ENCODE assay signal across 16 cellular contexts in the genomic region with DNA sequence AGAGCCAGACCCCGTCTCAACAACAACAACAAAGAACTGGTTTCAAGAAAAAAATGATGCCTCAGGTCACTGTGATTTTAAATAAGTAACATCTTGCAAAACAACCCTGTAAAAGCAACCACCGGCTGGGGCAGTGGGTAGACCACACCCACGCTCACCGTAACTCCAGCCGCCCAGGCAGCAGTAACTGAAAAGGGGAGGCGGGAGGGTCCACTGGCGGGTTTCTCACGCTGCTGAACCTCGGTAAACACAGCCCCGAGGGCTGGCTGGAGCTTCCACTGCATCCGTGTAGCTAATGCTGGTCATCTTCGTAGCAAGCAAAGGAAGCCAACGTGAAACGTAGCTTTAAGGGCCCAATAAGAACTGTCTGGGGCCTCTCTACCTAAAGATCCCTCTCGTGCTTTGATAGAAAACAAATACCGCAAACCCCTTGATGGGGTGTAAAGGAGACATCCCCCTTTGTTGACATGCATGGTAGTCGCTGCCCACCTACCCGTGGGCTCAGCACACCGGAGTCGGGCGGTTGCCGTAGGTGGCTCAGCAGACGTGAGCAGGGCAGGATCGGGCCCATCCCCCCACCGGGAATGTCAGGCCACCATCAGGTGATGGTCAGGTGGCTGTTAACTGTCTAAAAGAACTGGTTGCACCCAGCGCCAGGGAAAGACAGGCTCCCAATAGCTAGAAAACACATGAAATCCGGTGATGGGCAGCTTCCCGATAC. TPM values are rescaled to one million over a fixed set of nuclear protein-coding genes. Genes with fewer than 3 reads are reported as not detected.
DNase-seq lines count a peak whose midpoint lies in the region; ATAC-seq, FAIRE-seq and TF ChIP-seq lines count a peak whose summit lies in the region.
"Had no signal": no experiment of that assay in that cellular context is flagged by ENCODE, and none has a peak within 500 bp of the region (broad histone marks: within the 10 kb centered on the region; RNA-seq: fewer than 3 reads in every experiment).

No MANE protein-coding gene starts in this region.

- intact Hi-C loops in Right ventricle myocardium superior (cut with DNase I) = no loop called here
- intact Hi-C loops in heart right ventricle (cut with DNase I) = no loop called here
- intact Hi-C loops in kidney (cut with DNase I) = no loop called here
- intact Hi-C loops in sigmoid colon (cut with DNase I) = no loop called here

- TF ChIP-seq CTCF in heart right ventricle (IDR thresholded peaks at IDR 0.05) (no peak), RWPE1 (conservative IDR thresholded peaks at IDR 0.05; ENCODE audit: low read depth) (no peak), kidney (IDR thresholded peaks at IDR 0.05; ENCODE audit: borderline replicate concordance, extremely low read depth, insufficient read depth) (no peak), sigmoid colon (IDR thresholded peaks at IDR 0.05) (no peak)

- H3K27me3 ChIP-seq in heart right ventricle (no peaks in the 10 kb centered on the region), sigmoid colon (no peaks in the 10 kb centered on the region), H7 (ENCODE audit: control insufficient read depth, insufficient read depth, low read length) (peaks cover 2% of the 10 kb centered on the region)
- H3K27me3 ChIP-seq: MG63 had no signal

- H3K4me1 ChIP-seq in heart right ventricle = peaks cover 0 to 9% (median 6%) of the 10 kb centered on the region in 9 donors
- no peaks in the 10 kb centered on the region for H3K4me1 ChIP-seq in kidney (ENCODE audit: control insufficient read depth in 1 of 2, insufficient read depth in 1 of 2, low read depth in 1 of 2, low read length in 2 of 2)
- H3K4me1 ChIP-seq in sigmoid colon = peaks cover 0 to 16% (median 12%) of the 10 kb centered on the region in 4 donors

- 96 to 97% methylated on average over 28 of the region's 28 CpGs for whole genome bisulfite sequencing in heart right ventricle, 2 donors
- 96 to 97% methylated on average over 28 of the region's 28 CpGs for WGBS in sigmoid colon, 2 donors

- CTCF ChIA-PET in RWPE1 (lab: Yijun Ruan, JAX) = interaction anchor here (0.7 kb wide), 1 partner anchor 180 kb away, joined by 3 read pairs; no protein-coding TSS in a partner anchor

- ATAC-seq in Right ventricle myocardium superior (ENCODE audit: poor library complexity) = no peak
- no peak for ATAC-seq in heart right ventricle
- ATAC-seq in GM19452 (IDR thresholded peaks at IDR 0.05; ENCODE audit: unreplicated experiment) = no peak
- ATAC-seq: GM12878, PC-3 had no signal

- no peak overlapping the region for H3K9ac ChIP-seq in kidney (ENCODE audit: low read length in 2 of 2)
- H3K9ac ChIP-seq: KMS-11 had no signal

- H3K9me3 ChIP-seq in heart right ventricle (peaks cover 0 to 16% (median 6%) of the 10 kb centered on the region in 11 donors), kidney (ENCODE audit: control insufficient read depth in 1 of 2, low read length in 2 of 2) (peaks cover 0 to 6% of the 10 kb centered on the region in 2 donors), sigmoid colon (peaks cover 0 to 3% (median 1%) of the 10 kb centered on the region in 4 donors)

- no peak for FAIRE-seq in kidney (lab: Jason Lieb, UNC)
- FAIRE-seq: GM12878 had no signal

- TF ChIP-seq EP300 in sigmoid colon (IDR thresholded peaks at IDR 0.05) = no peak

- H3K27ac ChIP-seq in heart right ventricle (no peak overlapping the region), RWPE1 (peak overlapping the region; percentile 8; the same call in 1 of the 2 replicates), kidney (ENCODE audit: low read depth in 2 of 2, low read length in 2 of 2) (no peak overlapping the region), sigmoid colon (no peak overlapping the region)
- H3K27ac ChIP-seq: KMS-11 had no signal

- H3K4me3 ChIP-seq in heart right ventricle (no peak overlapping the region), kidney (ENCODE audit: low read length in 2 of 2) (no peak overlapping the region), sigmoid colon (no peak overlapping the region), H7 (ENCODE audit: insufficient read depth, low read depth, low read length) (no peak overlapping the region)
- H3K4me3 ChIP-seq: GM12878, MG63 had no signal

- H3K36me3 ChIP-seq in heart right ventricle = peaks cover 0 to 9% (median 0%) of the 10 kb centered on the region in 9 donors
- H3K36me3 ChIP-seq in kidney (ENCODE audit: control insufficient read depth in 1 of 2, insufficient read depth in 2 of 2, low read length in 2 of 2) = no peaks in the 10 kb centered on the region
- H3K36me3 ChIP-seq in sigmoid colon = peaks cover 0 to 14% (median 0%) of the 10 kb centered on the region in 4 donors
- H3K36me3 ChIP-seq in H7 (replicated peaks; ENCODE audit: control insufficient read depth, insufficient read depth, low read length) = no peaks in the 10 kb centered on the region; the same call in 1 of the 2 replicates

- POLR2A ChIA-PET in RWPE1 (lab: Yijun Ruan, JAX; ENCODE audit: low non-redundant PET) = interaction anchor here (0.6 kb wide), 1 partner anchor 112 kb away, joined by 3 read pairs; no protein-coding TSS in a partner anchor

- no peak for TF ChIP-seq POLR2A in sigmoid colon (IDR thresholded peaks at IDR 0.05)

- DNase-seq in Right ventricle myocardium superior (peak; percentile 34), heart right ventricle (no peak), RWPE1 (ENCODE audit: low spot score) (no peak), kidney (peak; percentile 58), sigmoid colon (peak; percentile 51), H7 (no peak), NCI-H2081 treated with DMSO at 0.1 percent for 48 hours (lab: John Stamatoyannopoulos, UW) (no peak)
- DNase-seq: MG63, NCI-H1092 treated with DMSO at 0.1 percent for 48 hours, NCI-H1694, NCI-H446, PC-3 had no signal

RNA-seq across cellular contexts. Expression of a gene that starts 4.2 kb away (rescaled TPM):
- total RNA-seq in Right ventricle myocardium superior (2.4 TPM), heart right ventricle (1 to 10 TPM; 2.9 to 6.0 (median 3.5) TPM), kidney (14.8 TPM), sigmoid colon (10 to 100 TPM in 2 of 4 donors, 1 to 10 TPM in 2; 7.9 to 13.8 (median 10.4) TPM)
- polyA plus RNA-seq in heart right ventricle (10 to 100 TPM in 1 of 2 donors, 1 to 10 TPM in 1; 7.1 to 14.0 TPM), kidney (ENCODE audit: insufficient read depth, low read depth, low replicate concordance) (8.6 TPM), sigmoid colon (10 to 100 TPM in 1 of 3 donors, 1 to 10 TPM in 2; 6.6 to 25.3 (median 6.9) TPM)
- total RNA-seq in H7 (2014; rRNA removed; shearing (Covaris generic)) = 29.3 and 32.0 TPM in 2 replicates

RNA-seq across cellular contexts. Expression of a gene that starts 37.6 kb away (rescaled TPM):
- not detected for total RNA-seq in Right ventricle myocardium superior
- total RNA-seq in heart right ventricle = not detected
- not detected for polyA plus RNA-seq in heart right ventricle
- 2.3 TPM for total RNA-seq in kidney
- polyA plus RNA-seq in kidney (ENCODE audit: insufficient read depth, low read depth, low replicate concordance) = 0.28 TPM
- not detected for total RNA-seq in sigmoid colon
- polyA plus RNA-seq in sigmoid colon = 1 to 10 TPM in 2 of 3 donors, under 1 TPM in 1; 0.60 to 3.7 (median 1.9) TPM
- not detected in 2 replicates for total RNA-seq in H7 (2014; rRNA removed; shearing (Covaris generic))
- total RNA-seq: A172 had no signal
- polyA plus RNA-seq: GM12878 had no signal

Comparison
In these comparisons a context has a peak if more than half of its experiments do, and no peak if none do; other contexts are left out.
1. DNase-seq: peak in Right ventricle myocardium superior (single experiment), kidney (single experiment) and sigmoid colon (single experiment); none in heart right ventricle (0 of 2), RWPE1 (single experiment), H7 (single experiment) and NCI-H2081 treated with DMSO at 0.1 percent for 48 hours (single experiment).